In genomic region chr11:120386318-120386717, GRCh38 we compare ENCODE assay signal across 15 cellular contexts. TPM values are rescaled to one million over a fixed set of nuclear protein-coding genes. Genes with fewer than 3 reads are reported as not detected.
DNase-seq lines count a peak whose midpoint lies in the region; ATAC-seq and TF ChIP-seq lines count a peak whose summit lies in the region.
"Had no signal": no experiment of that assay in that cellular context is flagged by ENCODE, and none has a peak within 500 bp of the region (broad histone marks: within the 10 kb centered on the region; RNA-seq: fewer than 3 reads in every experiment).

No MANE protein-coding gene starts in this region.

- H3K4me1 ChIP-seq in left ventricle myocardium inferior: peaks cover 80% of the 10 kb centered on the region
- H3K4me1 ChIP-seq in right cardiac atrium (ENCODE audit: control insufficient read depth, insufficient read depth, low read length): peaks cover 8% of the 10 kb centered on the region

- H3K36me3 Mint-ChIP-seq in nephron (ENCODE audit: low read depth): peaks cover 21% of the 10 kb centered on the region

- DNase-seq in left ventricle myocardium inferior (no peak), right cardiac atrium (no peak), cerebellar cortex (ENCODE audit: low spot score) (peak; percentile 46), superior temporal gyrus (ENCODE audit: extremely low spot score) (peak; percentile 50), Ammon's horn (ENCODE audit: low spot score) (no peak), putamen (ENCODE audit: low spot score) (no peak), NOMO-1 treated with dmso at 0.1 percent for 144 hours (lab: John Stamatoyannopoulos, UW; ENCODE audit: unreplicated experiment) (no peak)
- DNase-seq: Caco-2; CD8-positive, alpha-beta memory T cell; DMS53; HCEC 1CT; HFFc6 had no signal

- peak overlapping the region; percentile 42 for H3K27ac ChIP-seq in left ventricle myocardium inferior (replicated peaks)
- H3K27ac ChIP-seq in right cardiac atrium (ENCODE audit: low read length): no peak overlapping the region
- H3K27ac ChIP-seq: 22Rv1, BLaER1 had no signal

- H3K4me3 Mint-ChIP-seq in nephron: peak overlapping the region; percentile 54 to 69 (median 64)
- H3K4me3 Mint-ChIP-seq: CD8-positive, alpha-beta memory T cell; HFFc6 had no signal

- TF ChIP-seq CTCF in left ventricle myocardium inferior (IDR thresholded peaks at IDR 0.05; ENCODE audit: borderline replicate concordance): no peak
- no peak for TF ChIP-seq CTCF in nephron (IDR thresholded peaks at IDR 0.05; ENCODE audit: unreplicated experiment in 3 of 3)

- peaks cover 28% of the 10 kb centered on the region for H3K4me1 Mint-ChIP-seq in nephron

- H3K36me3 ChIP-seq in left ventricle myocardium inferior: no peaks in the 10 kb centered on the region
- H3K36me3 ChIP-seq: BLaER1 had no signal

- ATAC-seq in right cardiac atrium: no peak

- H3K9me3 ChIP-seq in left ventricle myocardium inferior (replicated peaks): peaks cover 9% of the 10 kb centered on the region
- H3K9me3 ChIP-seq in right cardiac atrium (ENCODE audit: control insufficient read depth, low read length): no peaks in the 10 kb centered on the region

- H3K4me3 ChIP-seq in left ventricle myocardium inferior: peak overlapping the region; percentile 4
- no peak overlapping the region for H3K4me3 ChIP-seq in right cardiac atrium (ENCODE audit: low read length)
- H3K4me3 ChIP-seq: BLaER1 had no signal

- intact Hi-C loops in left ventricle myocardium inferior (cut with micrococcal nuclease) (no loop called here), right cardiac atrium (cut with DNase I) (no loop called here)

- peaks cover 14% of the 10 kb centered on the region for H3K9me3 Mint-ChIP-seq in nephron
- H3K9me3 Mint-ChIP-seq: HFFc6 had no signal

- no peaks in the 10 kb centered on the region for H3K27me3 Mint-ChIP-seq in nephron (ENCODE audit: low read depth)

- peak overlapping the region; percentile 45 to 88 (median 61) for H3K27ac Mint-ChIP-seq in nephron
- H3K27ac Mint-ChIP-seq: HFFc6 had no signal

- 75% methylated on average over 1 of the region's 1 CpG for WGBS in right cardiac atrium

- no peaks in the 10 kb centered on the region for H3K27me3 ChIP-seq in left ventricle myocardium inferior (ENCODE audit: low read depth)
- H3K27me3 ChIP-seq in right cardiac atrium (ENCODE audit: control insufficient read depth, insufficient read depth): no peaks in the 10 kb centered on the region
- H3K27me3 ChIP-seq: BLaER1 had no signal

RNA-seq across cellular contexts. Expression of gene ARHGEF12, which starts 50.1 kb away (rescaled TPM):
- total RNA-seq in left ventricle myocardium inferior: 92.9 TPM
- 100 to 1,000 TPM in 2 of 4 donors, 10 to 100 TPM in 2; 93.1 to 112 (median 97.3) TPM for total RNA-seq in right cardiac atrium
- 26.1 TPM for polyA plus RNA-seq in right cardiac atrium

Comparison
In these comparisons a context has a peak if more than half of its experiments do, and no peak if none do; other contexts are left out.
1. DNase-seq: peak in cerebellar cortex (single experiment) and superior temporal gyrus (single experiment); none in left ventricle myocardium inferior (single experiment), right cardiac atrium (0 of 3), Ammon's horn (single experiment), putamen (single experiment) and NOMO-1 treated with dmso at 0.1 percent for 144 hours (single experiment).